Comparison of ENCODE assay signal across 2 cellular contexts in the genomic region with DNA sequence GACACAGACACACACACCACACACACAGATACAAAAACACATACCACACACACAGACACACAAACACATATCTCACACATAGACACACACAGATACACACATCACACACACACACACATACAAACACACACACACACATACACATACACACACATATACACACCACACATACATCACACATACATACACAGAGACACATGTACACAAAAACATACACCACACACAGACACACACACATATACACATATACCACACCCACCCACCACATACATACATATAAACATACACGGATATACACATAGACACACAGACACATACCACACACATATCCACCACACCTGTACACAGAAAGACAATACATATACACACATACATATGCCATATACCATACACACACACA.
TF ChIP-seq lines count a peak whose summit lies in the region.

No MANE protein-coding gene starts in this region.

TF ChIP-seq in HEK293, 187 proteins besides CTCF, POLR2A, EP300 and RAD21 (continued from another document and continues in another):
- TF ChIP-seq, protein P1, sequence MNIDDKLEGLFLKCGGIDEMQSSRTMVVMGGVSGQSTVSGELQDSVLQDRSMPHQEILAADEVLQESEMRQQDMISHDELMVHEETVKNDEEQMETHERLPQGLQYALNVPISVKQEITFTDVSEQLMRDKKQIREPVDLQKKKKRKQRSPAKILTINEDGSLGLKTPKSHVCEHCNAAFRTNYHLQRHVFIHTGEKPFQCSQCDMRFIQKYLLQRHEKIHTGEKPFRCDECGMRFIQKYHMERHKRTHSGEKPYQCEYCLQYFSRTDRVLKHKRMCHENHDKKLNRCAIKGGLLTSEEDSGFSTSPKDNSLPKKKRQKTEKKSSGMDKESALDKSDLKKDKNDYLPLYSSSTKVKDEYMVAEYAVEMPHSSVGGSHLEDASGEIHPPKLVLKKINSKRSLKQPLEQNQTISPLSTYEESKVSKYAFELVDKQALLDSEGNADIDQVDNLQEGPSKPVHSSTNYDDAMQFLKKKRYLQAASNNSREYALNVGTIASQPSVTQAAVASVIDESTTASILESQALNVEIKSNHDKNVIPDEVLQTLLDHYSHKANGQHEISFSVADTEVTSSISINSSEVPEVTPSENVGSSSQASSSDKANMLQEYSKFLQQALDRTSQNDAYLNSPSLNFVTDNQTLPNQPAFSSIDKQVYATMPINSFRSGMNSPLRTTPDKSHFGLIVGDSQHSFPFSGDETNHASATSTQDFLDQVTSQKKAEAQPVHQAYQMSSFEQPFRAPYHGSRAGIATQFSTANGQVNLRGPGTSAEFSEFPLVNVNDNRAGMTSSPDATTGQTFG (tag by site-specific recombination; IDR thresholded peaks at IDR 0.05; ENCODE audit: borderline replicate concordance), result no peak
- no peak for TF ChIP-seq ZNF621 (tag by site-specific recombination; IDR thresholded peaks at IDR 0.05)
- TF ChIP-seq ZNF274 (IDR thresholded peaks at IDR 0.05; ENCODE audit: low read length), result no peak
- TF ChIP-seq ZNF274 (tag by site-specific recombination; IDR thresholded peaks at IDR 0.05; ENCODE audit: borderline replicate concordance), result no peak
- no peak for TF ChIP-seq ZNF776 (tag by site-specific recombination; IDR thresholded peaks at IDR 0.05; ENCODE audit: borderline replicate concordance)
- TF ChIP-seq ZFP3 (tag by site-specific recombination; IDR thresholded peaks at IDR 0.05; ENCODE audit: low read depth), result no peak
- TF ChIP-seq, protein P2, sequence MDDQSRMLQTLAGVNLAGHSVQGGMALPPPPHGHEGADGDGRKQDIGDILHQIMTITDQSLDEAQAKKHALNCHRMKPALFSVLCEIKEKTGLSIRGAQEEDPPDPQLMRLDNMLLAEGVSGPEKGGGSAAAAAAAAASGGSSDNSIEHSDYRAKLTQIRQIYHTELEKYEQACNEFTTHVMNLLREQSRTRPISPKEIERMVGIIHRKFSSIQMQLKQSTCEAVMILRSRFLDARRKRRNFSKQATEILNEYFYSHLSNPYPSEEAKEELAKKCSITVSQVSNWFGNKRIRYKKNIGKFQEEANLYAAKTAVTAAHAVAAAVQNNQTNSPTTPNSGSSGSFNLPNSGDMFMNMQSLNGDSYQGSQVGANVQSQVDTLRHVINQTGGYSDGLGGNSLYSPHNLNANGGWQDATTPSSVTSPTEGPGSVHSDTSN (CRISPR knock-in tag; IDR thresholded peaks at IDR 0.05), result no peak
- TF ChIP-seq, protein P3, sequence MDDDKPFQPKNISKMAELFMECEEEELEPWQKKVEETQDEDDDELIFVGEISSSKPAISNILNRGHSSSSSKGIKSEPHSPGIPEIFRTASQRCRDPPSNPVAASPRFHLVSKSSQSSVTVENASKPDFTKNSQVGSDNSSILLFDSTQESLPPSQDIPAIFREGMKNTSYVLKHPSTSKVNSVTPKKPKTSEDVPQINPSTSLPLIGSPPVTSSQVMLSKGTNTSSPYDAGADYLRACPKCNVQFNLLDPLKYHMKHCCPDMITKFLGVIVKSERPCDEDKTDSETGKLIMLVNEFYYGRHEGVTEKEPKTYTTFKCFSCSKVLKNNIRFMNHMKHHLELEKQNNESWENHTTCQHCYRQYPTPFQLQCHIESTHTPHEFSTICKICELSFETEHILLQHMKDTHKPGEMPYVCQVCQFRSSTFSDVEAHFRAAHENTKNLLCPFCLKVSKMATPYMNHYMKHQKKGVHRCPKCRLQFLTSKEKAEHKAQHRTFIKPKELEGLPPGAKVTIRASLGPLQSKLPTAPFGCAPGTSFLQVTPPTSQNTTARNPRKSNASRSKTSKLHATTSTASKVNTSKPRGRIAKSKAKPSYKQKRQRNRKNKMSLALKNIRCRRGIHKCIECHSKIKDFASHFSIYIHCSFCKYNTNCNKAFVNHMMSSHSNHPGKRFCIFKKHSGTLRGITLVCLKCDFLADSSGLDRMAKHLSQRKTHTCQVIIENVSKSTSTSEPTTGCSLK (tag by site-specific recombination; IDR thresholded peaks at IDR 0.05), result no peak
- TF ChIP-seq, protein P4, sequence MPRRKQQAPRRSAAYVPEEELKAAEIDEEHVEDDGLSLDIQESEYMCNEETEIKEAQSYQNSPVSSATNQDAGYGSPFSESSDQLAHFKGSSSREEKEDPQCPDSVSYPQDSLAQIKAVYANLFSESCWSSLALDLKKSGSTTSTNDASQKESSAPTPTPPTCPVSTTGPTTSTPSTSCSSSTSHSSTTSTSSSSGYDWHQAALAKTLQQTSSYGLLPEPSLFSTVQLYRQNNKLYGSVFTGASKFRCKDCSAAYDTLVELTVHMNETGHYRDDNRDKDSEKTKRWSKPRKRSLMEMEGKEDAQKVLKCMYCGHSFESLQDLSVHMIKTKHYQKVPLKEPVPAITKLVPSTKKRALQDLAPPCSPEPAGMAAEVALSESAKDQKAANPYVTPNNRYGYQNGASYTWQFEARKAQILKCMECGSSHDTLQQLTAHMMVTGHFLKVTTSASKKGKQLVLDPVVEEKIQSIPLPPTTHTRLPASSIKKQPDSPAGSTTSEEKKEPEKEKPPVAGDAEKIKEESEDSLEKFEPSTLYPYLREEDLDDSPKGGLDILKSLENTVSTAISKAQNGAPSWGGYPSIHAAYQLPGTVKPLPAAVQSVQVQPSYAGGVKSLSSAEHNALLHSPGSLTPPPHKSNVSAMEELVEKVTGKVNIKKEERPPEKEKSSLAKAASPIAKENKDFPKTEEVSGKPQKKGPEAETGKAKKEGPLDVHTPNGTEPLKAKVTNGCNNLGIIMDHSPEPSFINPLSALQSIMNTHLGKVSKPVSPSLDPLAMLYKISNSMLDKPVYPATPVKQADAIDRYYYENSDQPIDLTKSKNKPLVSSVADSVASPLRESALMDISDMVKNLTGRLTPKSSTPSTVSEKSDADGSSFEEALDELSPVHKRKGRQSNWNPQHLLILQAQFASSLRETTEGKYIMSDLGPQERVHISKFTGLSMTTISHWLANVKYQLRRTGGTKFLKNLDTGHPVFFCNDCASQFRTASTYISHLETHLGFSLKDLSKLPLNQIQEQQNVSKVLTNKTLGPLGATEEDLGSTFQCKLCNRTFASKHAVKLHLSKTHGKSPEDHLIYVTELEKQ (tag by site-specific recombination; IDR thresholded peaks at IDR 0.05; ENCODE audit: borderline replicate concordance), result no peak
- 0 out of 2 replicates have a peak, but pooled peaks have one; percentile 65 for TF ChIP-seq ZNF311 (tag by site-specific recombination; IDR thresholded peaks at IDR 0.05; ENCODE audit: borderline replicate concordance)
- peak; percentile 16; the same call in 1 of the 2 replicates for TF ChIP-seq KLF1 (tag by site-specific recombination; IDR thresholded peaks at IDR 0.05)
- TF ChIP-seq, protein P5, sequence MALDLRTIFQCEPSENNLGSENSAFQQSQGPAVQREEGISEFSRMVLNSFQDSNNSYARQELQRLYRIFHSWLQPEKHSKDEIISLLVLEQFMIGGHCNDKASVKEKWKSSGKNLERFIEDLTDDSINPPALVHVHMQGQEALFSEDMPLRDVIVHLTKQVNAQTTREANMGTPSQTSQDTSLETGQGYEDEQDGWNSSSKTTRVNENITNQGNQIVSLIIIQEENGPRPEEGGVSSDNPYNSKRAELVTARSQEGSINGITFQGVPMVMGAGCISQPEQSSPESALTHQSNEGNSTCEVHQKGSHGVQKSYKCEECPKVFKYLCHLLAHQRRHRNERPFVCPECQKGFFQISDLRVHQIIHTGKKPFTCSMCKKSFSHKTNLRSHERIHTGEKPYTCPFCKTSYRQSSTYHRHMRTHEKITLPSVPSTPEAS (tag by site-specific recombination; IDR thresholded peaks at IDR 0.05), result peak; percentile 48
- TF ChIP-seq ZNF211 (tag by site-specific recombination; IDR thresholded peaks at IDR 0.05; ENCODE audit: low read depth), result peak; percentile 78; the same call in 1 of the 2 replicates

TF ChIP-seq in H1, 55 proteins besides CTCF, POLR2A, EP300 and RAD21 (continued from another document):
- TF ChIP-seq, protein P6, sequence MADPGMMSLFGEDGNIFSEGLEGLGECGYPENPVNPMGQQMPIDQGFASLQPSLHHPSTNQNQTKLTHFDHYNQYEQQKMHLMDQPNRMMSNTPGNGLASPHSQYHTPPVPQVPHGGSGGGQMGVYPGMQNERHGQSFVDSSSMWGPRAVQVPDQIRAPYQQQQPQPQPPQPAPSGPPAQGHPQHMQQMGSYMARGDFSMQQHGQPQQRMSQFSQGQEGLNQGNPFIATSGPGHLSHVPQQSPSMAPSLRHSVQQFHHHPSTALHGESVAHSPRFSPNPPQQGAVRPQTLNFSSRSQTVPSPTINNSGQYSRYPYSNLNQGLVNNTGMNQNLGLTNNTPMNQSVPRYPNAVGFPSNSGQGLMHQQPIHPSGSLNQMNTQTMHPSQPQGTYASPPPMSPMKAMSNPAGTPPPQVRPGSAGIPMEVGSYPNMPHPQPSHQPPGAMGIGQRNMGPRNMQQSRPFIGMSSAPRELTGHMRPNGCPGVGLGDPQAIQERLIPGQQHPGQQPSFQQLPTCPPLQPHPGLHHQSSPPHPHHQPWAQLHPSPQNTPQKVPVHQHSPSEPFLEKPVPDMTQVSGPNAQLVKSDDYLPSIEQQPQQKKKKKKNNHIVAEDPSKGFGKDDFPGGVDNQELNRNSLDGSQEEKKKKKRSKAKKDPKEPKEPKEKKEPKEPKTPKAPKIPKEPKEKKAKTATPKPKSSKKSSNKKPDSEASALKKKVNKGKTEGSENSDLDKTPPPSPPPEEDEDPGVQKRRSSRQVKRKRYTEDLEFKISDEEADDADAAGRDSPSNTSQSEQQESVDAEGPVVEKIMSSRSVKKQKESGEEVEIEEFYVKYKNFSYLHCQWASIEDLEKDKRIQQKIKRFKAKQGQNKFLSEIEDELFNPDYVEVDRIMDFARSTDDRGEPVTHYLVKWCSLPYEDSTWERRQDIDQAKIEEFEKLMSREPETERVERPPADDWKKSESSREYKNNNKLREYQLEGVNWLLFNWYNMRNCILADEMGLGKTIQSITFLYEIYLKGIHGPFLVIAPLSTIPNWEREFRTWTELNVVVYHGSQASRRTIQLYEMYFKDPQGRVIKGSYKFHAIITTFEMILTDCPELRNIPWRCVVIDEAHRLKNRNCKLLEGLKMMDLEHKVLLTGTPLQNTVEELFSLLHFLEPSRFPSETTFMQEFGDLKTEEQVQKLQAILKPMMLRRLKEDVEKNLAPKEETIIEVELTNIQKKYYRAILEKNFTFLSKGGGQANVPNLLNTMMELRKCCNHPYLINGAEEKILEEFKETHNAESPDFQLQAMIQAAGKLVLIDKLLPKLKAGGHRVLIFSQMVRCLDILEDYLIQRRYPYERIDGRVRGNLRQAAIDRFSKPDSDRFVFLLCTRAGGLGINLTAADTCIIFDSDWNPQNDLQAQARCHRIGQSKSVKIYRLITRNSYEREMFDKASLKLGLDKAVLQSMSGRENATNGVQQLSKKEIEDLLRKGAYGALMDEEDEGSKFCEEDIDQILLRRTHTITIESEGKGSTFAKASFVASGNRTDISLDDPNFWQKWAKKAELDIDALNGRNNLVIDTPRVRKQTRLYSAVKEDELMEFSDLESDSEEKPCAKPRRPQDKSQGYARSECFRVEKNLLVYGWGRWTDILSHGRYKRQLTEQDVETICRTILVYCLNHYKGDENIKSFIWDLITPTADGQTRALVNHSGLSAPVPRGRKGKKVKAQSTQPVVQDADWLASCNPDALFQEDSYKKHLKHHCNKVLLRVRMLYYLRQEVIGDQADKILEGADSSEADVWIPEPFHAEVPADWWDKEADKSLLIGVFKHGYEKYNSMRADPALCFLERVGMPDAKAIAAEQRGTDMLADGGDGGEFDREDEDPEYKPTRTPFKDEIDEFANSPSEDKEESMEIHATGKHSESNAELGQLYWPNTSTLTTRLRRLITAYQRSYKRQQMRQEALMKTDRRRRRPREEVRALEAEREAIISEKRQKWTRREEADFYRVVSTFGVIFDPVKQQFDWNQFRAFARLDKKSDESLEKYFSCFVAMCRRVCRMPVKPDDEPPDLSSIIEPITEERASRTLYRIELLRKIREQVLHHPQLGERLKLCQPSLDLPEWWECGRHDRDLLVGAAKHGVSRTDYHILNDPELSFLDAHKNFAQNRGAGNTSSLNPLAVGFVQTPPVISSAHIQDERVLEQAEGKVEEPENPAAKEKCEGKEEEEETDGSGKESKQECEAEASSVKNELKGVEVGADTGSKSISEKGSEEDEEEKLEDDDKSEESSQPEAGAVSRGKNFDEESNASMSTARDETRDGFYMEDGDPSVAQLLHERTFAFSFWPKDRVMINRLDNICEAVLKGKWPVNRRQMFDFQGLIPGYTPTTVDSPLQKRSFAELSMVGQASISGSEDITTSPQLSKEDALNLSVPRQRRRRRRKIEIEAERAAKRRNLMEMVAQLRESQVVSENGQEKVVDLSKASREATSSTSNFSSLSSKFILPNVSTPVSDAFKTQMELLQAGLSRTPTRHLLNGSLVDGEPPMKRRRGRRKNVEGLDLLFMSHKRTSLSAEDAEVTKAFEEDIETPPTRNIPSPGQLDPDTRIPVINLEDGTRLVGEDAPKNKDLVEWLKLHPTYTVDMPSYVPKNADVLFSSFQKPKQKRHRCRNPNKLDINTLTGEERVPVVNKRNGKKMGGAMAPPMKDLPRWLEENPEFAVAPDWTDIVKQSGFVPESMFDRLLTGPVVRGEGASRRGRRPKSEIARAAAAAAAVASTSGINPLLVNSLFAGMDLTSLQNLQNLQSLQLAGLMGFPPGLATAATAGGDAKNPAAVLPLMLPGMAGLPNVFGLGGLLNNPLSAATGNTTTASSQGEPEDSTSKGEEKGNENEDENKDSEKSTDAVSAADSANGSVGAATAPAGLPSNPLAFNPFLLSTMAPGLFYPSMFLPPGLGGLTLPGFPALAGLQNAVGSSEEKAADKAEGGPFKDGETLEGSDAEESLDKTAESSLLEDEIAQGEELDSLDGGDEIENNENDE (IDR thresholded peaks at IDR 0.05; ENCODE audit: insufficient replicate concordance, low read length), result no peak
- TF ChIP-seq RBBP5 (IDR thresholded peaks at IDR 0.05; ENCODE audit: borderline replicate concordance, low read depth, low read length), result no peak
- no peak for TF ChIP-seq SUZ12 (IDR thresholded peaks at IDR 0.05; ENCODE audit: low read length)
- no peak for TF ChIP-seq JUND (IDR thresholded peaks at IDR 0.05; ENCODE audit: low read length)
- TF ChIP-seq CEBPB (IDR thresholded peaks at IDR 0.05; ENCODE audit: low read depth, low read length), result no peak
- TF ChIP-seq SIX5 (IDR thresholded peaks at IDR 0.05; ENCODE audit: low read depth, low read length), result no peak
- TF ChIP-seq EZH2 (IDR thresholded peaks at IDR 0.05; ENCODE audit: low read depth, low read length, severe bottlenecking), result no peak
- no peak for TF ChIP-seq GTF2F1 (IDR thresholded peaks at IDR 0.05; ENCODE audit: borderline replicate concordance, low read depth, low read length)
